Comparison of ENCODE assay signal across 36 cellular contexts in genomic region chrX:103517246-103517645, GRCh38. TPM values are rescaled to one million over a fixed set of nuclear protein-coding genes. Genes with fewer than 3 reads are reported as not detected.
DNase-seq lines count a peak whose midpoint lies in the region; ATAC-seq and TF ChIP-seq lines count a peak whose summit lies in the region.
"Had no signal": no experiment of that assay in that cellular context is flagged by ENCODE, and none has a peak within 500 bp of the region (broad histone marks: within the 10 kb centered on the region; RNA-seq: fewer than 3 reads in every experiment).

No MANE protein-coding gene starts in this region.

- in situ Hi-C loops in IMR-90 (cut with MboI; ENCODE audit: low sequenced_read_pairs): no loop called here

- no peak overlapping the region for H3K14ac ChIP-seq in IMR-90 (replicated peaks; ENCODE audit: low read depth, low read length)

- H3K27ac Mint-ChIP-seq in natural killer cell: no peak overlapping the region
- H3K27ac Mint-ChIP-seq: brain; CD8-positive, alpha-beta memory T cell; immature natural killer cell; T-helper 2 cell treated with Interferon-gamma antibody and Interleukin-4, amounts not matched to agents 5 μg/mL and 100 μg/mL, for 36 hours had no signal

- CTCF ChIA-PET in IMR-90 (lab: Yijun Ruan, JAX): interaction anchor here (0.6 kb wide), 1 partner anchor 16 kb away, joined by 3 read pairs; no protein-coding TSS in a partner anchor

- no peaks in the 10 kb centered on the region for H3K79me1 ChIP-seq in IMR-90 (ENCODE audit: low read depth in 1 of 2, low read length in 2 of 2)

- POLR2A ChIA-PET in IMR-90 (lab: Charles Lee; ENCODE audit: unreplicated experiment): no interaction called here

- H4K20me1 ChIP-seq in IMR-90 (ENCODE audit: insufficient read depth, low read length): no peaks in the 10 kb centered on the region

- peaks cover 0 to 11% of the 10 kb centered on the region in 2 donors for H3K27me3 Mint-ChIP-seq in natural killer cell (ENCODE audit: low read depth in 2 of 2)
- H3K27me3 Mint-ChIP-seq: brain had no signal

- ATAC-seq in IMR-90 (ENCODE audit: low read depth) (0 out of 2 replicates have a peak, but pooled peaks have one; percentile 17), natural killer cell (no peak), HG02798 (IDR thresholded peaks at IDR 0.05; ENCODE audit: poor library complexity, unreplicated experiment) (no peak)
- ATAC-seq: gastroesophageal sphincter, PC-3, Right ventricle myocardium inferior had no signal

- H3K27me3 ChIP-seq in ACC112 (ENCODE audit: insufficient read depth, low read length): no peaks in the 10 kb centered on the region
- H3K27me3 ChIP-seq in IMR-90 (ENCODE audit: control insufficient read depth, insufficient read depth, low read length): no peaks in the 10 kb centered on the region; the same call in 1 of the 2 replicates
- no peaks in the 10 kb centered on the region for H3K27me3 ChIP-seq in kidney epithelial cell (ENCODE audit: control insufficient read depth, insufficient read depth, low read length)
- H3K27me3 ChIP-seq in sigmoid colon: no peaks in the 10 kb centered on the region
- peaks cover 0 to 16% (median 0%) of the 10 kb centered on the region in 7 donors for H3K27me3 ChIP-seq in spleen (replicated peaks in 1 of 7)
- H3K27me3 ChIP-seq: gastroesophageal sphincter, neutrophil had no signal

- no peaks in the 10 kb centered on the region for H3K36me3 Mint-ChIP-seq in natural killer cell
- H3K36me3 Mint-ChIP-seq: brain; CD8-positive, alpha-beta memory T cell; immature natural killer cell had no signal

- H3K4me3 Mint-ChIP-seq in natural killer cell: no peak overlapping the region
- H3K4me3 Mint-ChIP-seq: brain; CD8-positive, alpha-beta memory T cell; immature natural killer cell; T-helper 2 cell treated with Interferon-gamma antibody and Interleukin-4, amounts not matched to agents 5 μg/mL and 100 μg/mL, for 36 hours had no signal

- H3K27ac ChIP-seq in ACC112 (ENCODE audit: low read depth, low read length) (peak overlapping the region; percentile 98), IMR-90 (ENCODE audit: insufficient read depth, low read length) (no peak overlapping the region), sigmoid colon (no peak overlapping the region), spleen (no peak overlapping the region)
- H3K27ac ChIP-seq: gastroesophageal sphincter, left ventricle myocardium inferior, neutrophil, skin epidermis, stomach, tibial nerve, VCaP had no signal

- H4K5ac ChIP-seq in IMR-90 (ENCODE audit: low read depth, low read length): no peak overlapping the region

- no peaks in the 10 kb centered on the region for H3K9me1 ChIP-seq in IMR-90 (ENCODE audit: insufficient read depth, low read length)

- no peaks in the 10 kb centered on the region for H3K9me3 ChIP-seq in IMR-90 (ENCODE audit: control insufficient read depth, insufficient read depth, low read length)
- H3K9me3 ChIP-seq in sigmoid colon: no peaks in the 10 kb centered on the region
- no peaks in the 10 kb centered on the region for H3K9me3 ChIP-seq in spleen
- H3K9me3 ChIP-seq: gastroesophageal sphincter, left ventricle myocardium inferior, neutrophil, stomach, tibial nerve had no signal

- H3K9me3 Mint-ChIP-seq in natural killer cell: no peaks in the 10 kb centered on the region
- H3K9me3 Mint-ChIP-seq: brain; CD8-positive, alpha-beta memory T cell; immature natural killer cell; T-helper 2 cell treated with Interferon-gamma antibody and Interleukin-4, amounts not matched to agents 5 μg/mL and 100 μg/mL, for 36 hours had no signal

- H2BK20ac ChIP-seq in IMR-90 (ENCODE audit: low read depth, low read length): no peak overlapping the region

- no peak overlapping the region for H2AK5ac ChIP-seq in IMR-90 (ENCODE audit: low read depth, low read length)

- dilution Hi-C loops in IMR-90 (cut with HindIII; ENCODE audit: low sequenced_read_pairs, unreplicated experiment): no loop called here

- intact Hi-C loops in IMR-90 (cut with micrococcal nuclease): no loop called here
- intact Hi-C loops in sigmoid colon (cut with DNase I): no loop called here
- intact Hi-C loops in natural killer cell (cut with micrococcal nuclease): no loop called here
- intact Hi-C loops in spleen (cut with DNase I; ENCODE audit: low total_unique reads): no loop called here

- no peak overlapping the region for H3K23ac ChIP-seq in IMR-90 (ENCODE audit: low read depth, low read length)

- H2AK9ac ChIP-seq in IMR-90 (replicated peaks; ENCODE audit: low read depth, low read length, poor library complexity): no peak overlapping the region

- no peak overlapping the region for H3K4ac ChIP-seq in IMR-90 (ENCODE audit: low read depth, low read length)

- no peak overlapping the region for H2BK15ac ChIP-seq in IMR-90 (ENCODE audit: low read depth, low read length)

- TF ChIP-seq RAD21 in IMR-90 (IDR thresholded peaks at IDR 0.05; ENCODE audit: low read length): no peak

- H3K4me2 ChIP-seq in IMR-90 (ENCODE audit: low read depth, low read length): no peak overlapping the region

- no peak overlapping the region for H3K18ac ChIP-seq in IMR-90 (ENCODE audit: low read depth, low read length)

- TF ChIP-seq CTCF in IMR-90 (conservative IDR thresholded peaks at IDR 0.05; ENCODE audit: low read depth, low read length): no peak
- no peak for TF ChIP-seq CTCF in choroid plexus epithelial cell (conservative IDR thresholded peaks at IDR 0.05; ENCODE audit: low read depth, low read length)
- no peak for TF ChIP-seq CTCF in kidney epithelial cell (IDR thresholded peaks at IDR 0.05; ENCODE audit: insufficient read depth, low read length, poor library complexity, severe bottlenecking)
- TF ChIP-seq CTCF in sigmoid colon (IDR thresholded peaks at IDR 0.05): no peak
- no peak for TF ChIP-seq CTCF in natural killer cell (IDR thresholded peaks at IDR 0.05)
- TF ChIP-seq CTCF in spleen (IDR thresholded peaks at IDR 0.05 in 8 of 11, conservative IDR thresholded peaks at IDR 0.05 in 3 of 11): no peak

- no peak overlapping the region for H4K8ac ChIP-seq in IMR-90 (ENCODE audit: low read depth in 2 of 2, low read length in 2 of 2)

- no peak for TF ChIP-seq EP300 in sigmoid colon (IDR thresholded peaks at IDR 0.05)

- no peak overlapping the region for H2BK120ac ChIP-seq in IMR-90 (ENCODE audit: low read depth, low read length)

- H3K79me2 ChIP-seq in ACC112 (ENCODE audit: control insufficient read depth, insufficient read depth, low read length, unreplicated experiment): no peaks in the 10 kb centered on the region

- TF ChIP-seq POLR2A in IMR-90 (IDR thresholded peaks at IDR 0.05; ENCODE audit: low read depth, low read length) (no peak), sigmoid colon (IDR thresholded peaks at IDR 0.05) (no peak), spleen (IDR thresholded peaks at IDR 0.05) (no peak)

- H3K36me3 ChIP-seq in ACC112 (ENCODE audit: insufficient read depth, low read length) (no peaks in the 10 kb centered on the region), IMR-90 (ENCODE audit: control insufficient read depth, insufficient read depth, low read length) (no peaks in the 10 kb centered on the region), kidney epithelial cell (ENCODE audit: control insufficient read depth, insufficient read depth, low read length) (no peaks in the 10 kb centered on the region), sigmoid colon (no peaks in the 10 kb centered on the region), spleen (no peaks in the 10 kb centered on the region)
- H3K36me3 ChIP-seq: gastroesophageal sphincter, left ventricle myocardium inferior, neutrophil, stomach, tibial nerve had no signal

- no peak overlapping the region for H2BK5ac ChIP-seq in IMR-90 (ENCODE audit: low read depth, low read length, poor library complexity, severe bottlenecking)

- DNase-seq in IMR-90 (peak; percentile 63), choroid plexus epithelial cell (ENCODE audit: low read depth) (peak; percentile 83), kidney epithelial cell (ENCODE audit: low read depth) (peak; percentile 5), sigmoid colon (no peak), natural killer cell (no peak), spleen (no peak)
- DNase-seq: activated CD4-positive, alpha-beta T cell treated with anti-CD3 and anti-CD28 coated beads for 4 hours; activated CD8-positive, alpha-beta memory T cell treated with anti-CD3 and anti-CD28 coated beads for 24 hours; activated gamma-delta T cell; AML-193; CD8-positive, alpha-beta memory T cell; effector CD4-positive, alpha-beta T cell; hypothalamus; immature natural killer cell; left ventricle myocardium inferior; NCI-H1105; NCI-H187 treated with DMSO at 0.1 percent for 48 hours; NCI-H2171 treated with DMSO at 0.1 percent for 48 hours; NCI-H524; PC-3; stimulated activated CD4-positive, alpha-beta T cell treated with anti-CD3 and anti-CD28 coated beads, Interleukin-1b, Interleukin-23, amount 100 ng/mL, for 48 hours; stimulated activated CD8-positive, alpha-beta memory T cell treated with anti-CD3 and anti-CD28 coated beads, Interleukin-4, amount 100 ng/mL, for 48 hours; stomach had no signal

- WGBS in IMR-90 (ENCODE audit: extremely low coverage in 2 of 2, insufficient read length in 1 of 2), 2 experiments: no CpG with 5 or more reads among the region's 2 CpGs
- WGBS in sigmoid colon, 2 donors: 70 to 76% methylated on average over 2 of the region's 2 CpGs
- 30 to 54% (median 50%) methylated on average over 2 of the region's 2 CpGs for WGBS in spleen, 5 donors

- peaks cover 45% of the 10 kb centered on the region for H3K4me1 ChIP-seq in ACC112 (ENCODE audit: control insufficient read depth, insufficient read depth, low read length, unreplicated experiment)
- H3K4me1 ChIP-seq in IMR-90 (ENCODE audit: control insufficient read depth, insufficient read depth, low read length): no peaks in the 10 kb centered on the region
- H3K4me1 ChIP-seq in sigmoid colon: no peaks in the 10 kb centered on the region
- no peaks in the 10 kb centered on the region for H3K4me1 ChIP-seq in spleen
- H3K4me1 ChIP-seq: gastroesophageal sphincter, left ventricle myocardium inferior, stomach, tibial nerve had no signal

- H3K56ac ChIP-seq in IMR-90 (ENCODE audit: extremely low read depth, insufficient read depth, low read length): no peak overlapping the region

- 0 out of 2 replicates have a peak overlapping the region, but pooled peaks have one; percentile 37 for H3K4me3 ChIP-seq in ACC112 (ENCODE audit: low read depth, low read length)
- H3K4me3 ChIP-seq in IMR-90 (ENCODE audit: insufficient read depth, low read depth, low read length): no peak overlapping the region
- H3K4me3 ChIP-seq in choroid plexus epithelial cell (ENCODE audit: low read depth, low read length): no peak overlapping the region
- no peak overlapping the region for H3K4me3 ChIP-seq in kidney epithelial cell (ENCODE audit: low read depth, low read length)
- no peak overlapping the region for H3K4me3 ChIP-seq in sigmoid colon
- no peak overlapping the region for H3K4me3 ChIP-seq in spleen
- H3K4me3 ChIP-seq: gastroesophageal sphincter, left ventricle myocardium inferior, skin epidermis, stomach, tibial nerve had no signal

- H2AFZ ChIP-seq in ACC112 (ENCODE audit: low read length, unreplicated experiment) (no peak overlapping the region), IMR-90 (replicated peaks; ENCODE audit: low read length, poor library complexity) (no peak overlapping the region)

- no peaks in the 10 kb centered on the region for H3K4me1 Mint-ChIP-seq in natural killer cell
- H3K4me1 Mint-ChIP-seq: CD8-positive, alpha-beta memory T cell; immature natural killer cell had no signal

- no peak overlapping the region for H3K9ac ChIP-seq in IMR-90 (ENCODE audit: low read depth, low read length)

- no peak overlapping the region for H4K91ac ChIP-seq in IMR-90 (ENCODE audit: insufficient read depth, low read depth, low read length)

- BruUV-seq in IMR-90 (replicated peaks; lab: Mats Ljungman, UMichigan): no TSS peak

RNA-seq across cellular contexts. Expression of gene RAB40A, which starts 2.0 kb away (rescaled TPM):
- total RNA-seq in IMR-90 (2012; rRNA removed) (under 0.01 TPM in 2 replicates), kidney epithelial cell (0.13 TPM in 1 of 2 replicates, not detected in the other), sigmoid colon (1 to 10 TPM in 1 of 4 donors, under 1 TPM in 3; 0.66 to 1.7 (median 0.83) TPM), natural killer cell (not detected), spleen (1 to 10 TPM in 2 of 7 donors, under 1 TPM in 4, not detected in 1; 0.51 to 1.6 (median 0.77) TPM)
- polyA plus RNA-seq in IMR-90 (2012; rRNA removed) (0.16 and 0.26 TPM in 2 replicates), sigmoid colon (under 1 TPM in 1 of 3 donors, not detected in 2; 0.12 TPM), spleen (under 1 TPM; 0.12 to 0.35 (median 0.17) TPM)
- polyA plus RNA-seq in IMR-90 (2012; cell fraction: cytosol; rRNA removed): 0.05 TPM in 1 of 2 replicates, not detected in the other
- 1.5 and 1.9 TPM in 2 replicates for polyA plus RNA-seq in IMR-90 (2012; cell fraction: nucleus; rRNA removed; ENCODE audit: low replicate concordance)
- total RNA-seq: A172, left ventricle myocardium inferior, mesenteric fat pad, pulmonary artery endothelial cell, Right ventricle myocardium inferior had no signal
- polyA plus RNA-seq: CD8-positive, alpha-beta memory T cell; immature natural killer cell had no signal

Comparison
In these comparisons a context has a peak if more than half of its experiments do, and no peak if none do; other contexts are left out.
1. DNase-seq: peak in IMR-90 (single experiment), choroid plexus epithelial cell (single experiment) and kidney epithelial cell (single experiment); none in sigmoid colon (single experiment), natural killer cell (single experiment) and spleen (single experiment).